1 cellular context compared by ENCODE assay signal in the genomic region with DNA sequence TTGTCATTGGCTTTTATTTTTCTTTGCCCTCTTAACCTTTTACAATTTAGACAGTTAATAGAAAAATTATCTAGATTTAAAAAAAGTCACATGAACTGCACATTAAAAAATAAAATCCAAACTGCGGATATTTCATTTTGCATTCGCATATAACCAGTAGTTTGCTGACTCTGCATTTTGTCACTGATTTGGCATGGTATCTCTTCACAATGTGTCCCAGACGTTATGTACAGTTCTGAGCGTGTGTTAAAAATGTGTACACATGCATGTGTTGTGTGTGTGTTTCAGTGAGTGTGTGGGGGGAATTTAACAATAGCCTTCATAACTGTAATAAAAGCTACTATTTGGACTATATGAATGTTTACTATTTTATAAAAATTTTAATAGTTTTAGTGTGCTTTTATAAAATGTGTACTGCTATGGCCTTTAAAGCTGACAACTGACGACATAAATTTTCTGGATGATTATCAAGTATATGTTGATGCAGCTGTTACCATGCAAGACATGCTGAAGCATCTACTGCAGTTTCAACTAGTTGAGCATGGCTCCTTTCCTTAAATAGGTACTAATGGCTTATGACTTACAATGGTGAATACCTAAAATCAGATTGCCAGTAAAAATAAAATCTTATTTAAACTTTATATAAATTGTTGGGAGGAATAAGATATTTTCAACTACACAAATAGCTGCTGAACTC.
TF ChIP-seq lines count a peak whose summit lies in the region.

No MANE protein-coding gene starts in this region.

TF ChIP-seq in K562, 482 proteins besides CTCF, POLR2A, EP300 and RAD21 (continued from another document):
- TF ChIP-seq, protein P1, sequence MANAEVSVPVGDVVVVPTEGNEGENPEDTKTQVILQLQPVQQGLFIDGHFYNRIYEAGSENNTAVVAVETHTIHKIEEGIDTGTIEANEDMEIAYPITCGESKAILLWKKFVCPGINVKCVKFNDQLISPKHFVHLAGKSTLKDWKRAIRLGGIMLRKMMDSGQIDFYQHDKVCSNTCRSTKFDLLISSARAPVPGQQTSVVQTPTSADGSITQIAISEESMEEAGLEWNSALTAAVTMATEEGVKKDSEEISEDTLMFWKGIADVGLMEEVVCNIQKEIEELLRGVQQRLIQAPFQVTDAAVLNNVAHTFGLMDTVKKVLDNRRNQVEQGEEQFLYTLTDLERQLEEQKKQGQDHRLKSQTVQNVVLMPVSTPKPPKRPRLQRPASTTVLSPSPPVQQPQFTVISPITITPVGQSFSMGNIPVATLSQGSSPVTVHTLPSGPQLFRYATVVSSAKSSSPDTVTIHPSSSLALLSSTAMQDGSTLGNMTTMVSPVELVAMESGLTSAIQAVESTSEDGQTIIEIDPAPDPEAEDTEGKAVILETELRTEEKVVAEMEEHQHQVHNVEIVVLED (CRISPR knock-in tag; IDR thresholded peaks at IDR 0.05) = no peak
- TF ChIP-seq PTRF (tag; IDR thresholded peaks at IDR 0.05) (no peak), ETS2 (tag; IDR thresholded peaks at IDR 0.05; ENCODE audit: borderline replicate concordance, poor library complexity, severe bottlenecking) (no peak), MAFK (IDR thresholded peaks at IDR 0.05; ENCODE audit: low read length) (peak; percentile 86), MAFF (IDR thresholded peaks at IDR 0.05; ENCODE audit: low read length) (peak; percentile 82), BHLHE40 (IDR thresholded peaks at IDR 0.05; ENCODE audit: low read length) (no peak), PBX2 (CRISPR knock-in tag; IDR thresholded peaks at IDR 0.05; ENCODE audit: low read depth) (no peak), PBX2 (tag; conservative IDR thresholded peaks at IDR 0.05; ENCODE audit: low read depth) (no peak), MECOM (CRISPR knock-in tag; IDR thresholded peaks at IDR 0.05) (no peak), MAFG (tag; conservative IDR thresholded peaks at IDR 0.05) (peak; percentile 53), NFRKB (IDR thresholded peaks at IDR 0.05; ENCODE audit: low read depth) (no peak), ZNF197 (CRISPR knock-in tag; IDR thresholded peaks at IDR 0.05; ENCODE audit: low read depth) (no peak), HMG20B (CRISPR knock-in tag; IDR thresholded peaks at IDR 0.05) (no peak), ZBTB1 (CRISPR knock-in tag; IDR thresholded peaks at IDR 0.05; ENCODE audit: borderline replicate concordance, low read depth) (no peak)
